9 cellular contexts compared by ENCODE assay signal in the genomic region with DNA sequence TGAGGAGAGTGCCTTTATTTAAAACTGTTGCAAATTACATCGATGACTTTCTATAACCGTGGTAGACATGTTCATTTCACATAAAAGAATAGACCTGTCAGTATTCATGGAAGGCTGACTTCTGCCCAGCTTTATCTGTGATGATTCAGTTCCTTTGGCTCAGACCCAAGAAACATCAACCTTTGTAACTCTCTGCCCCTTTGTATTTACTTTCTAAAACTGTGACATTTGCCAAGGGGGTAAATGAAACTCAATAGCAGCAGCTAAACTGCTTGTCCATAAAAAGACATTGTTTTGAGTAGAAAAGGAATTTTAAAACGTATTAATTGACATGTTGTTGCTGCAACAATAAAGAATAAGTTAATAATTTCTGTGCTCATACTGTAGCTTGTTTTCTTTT.
DNase-seq lines count a peak whose midpoint lies in the region; ATAC-seq and TF ChIP-seq lines count a peak whose summit lies in the region.
"Had no signal": no experiment of that assay in that cellular context is flagged by ENCODE, and none has a peak within 500 bp of the region (broad histone marks: within the 10 kb centered on the region; RNA-seq: fewer than 3 reads in every experiment).

No MANE protein-coding gene starts in this region.

- no peak overlapping the region for H3K27ac Mint-ChIP-seq in activated T-helper 17 cell treated with anti-CD3 and anti-CD28 coated beads, Interleukin-2, amount 50 U/mL, for 72 hours

- H3K27me3 Mint-ChIP-seq in activated T-helper 17 cell treated with anti-CD3 and anti-CD28 coated beads, Interleukin-2, amount 50 U/mL, for 72 hours: no peaks in the 10 kb centered on the region

- H3K4me3 Mint-ChIP-seq in activated T-helper 17 cell treated with anti-CD3 and anti-CD28 coated beads, Interleukin-2, amount 50 U/mL, for 72 hours: no peak overlapping the region

- no peaks in the 10 kb centered on the region for H3K4me1 Mint-ChIP-seq in activated T-helper 17 cell treated with anti-CD3 and anti-CD28 coated beads, Interleukin-2, amount 50 U/mL, for 72 hours

- in situ Hi-C loops in astrocyte of the spinal cord (cut with HindIII; ENCODE audit: low sequenced_read_pairs): no loop called here

- H3K9me3 Mint-ChIP-seq in activated T-helper 17 cell treated with anti-CD3 and anti-CD28 coated beads, Interleukin-2, amount 50 U/mL, for 72 hours: no peaks in the 10 kb centered on the region

- H3K4me3 ChIP-seq in astrocyte of the spinal cord (ENCODE audit: low read depth, low read length): no peak overlapping the region

- DNase-seq in DMS153 treated with DMSO at 0.1 percent for 48 hours (lab: John Stamatoyannopoulos, UW; ENCODE audit: unreplicated experiment): peak; percentile 93
- DNase-seq in NCI-H2081 treated with DMSO at 0.1 percent for 48 hours (lab: John Stamatoyannopoulos, UW): peak; percentile 61
- peak; percentile 87 for DNase-seq in astrocyte of the spinal cord (ENCODE audit: low read depth, low spot score)
- DNase-seq in left lobe of liver (ENCODE audit: low spot score): peak; percentile 53
- no peak for DNase-seq in NCI-H2227 treated with DMSO at 0.1 percent for 48 hours (lab: John Stamatoyannopoulos, UW)
- no peak for DNase-seq in effector CD8-positive, alpha-beta T cell (lab: John Stamatoyannopoulos, UW)
- no peak for DNase-seq in activated effector memory CD4-positive, alpha-beta T cell treated with anti-CD3 and anti-CD28 coated beads, Interleukin-2, amount 50 U/mL, for 16 hours
- DNase-seq: activated CD4-positive, alpha-beta T cell treated with anti-CD3 and anti-CD28 coated beads, Interleukin-2, amount 50 U/mL, for 4 hours had no signal

- no peaks in the 10 kb centered on the region for H3K36me3 Mint-ChIP-seq in activated T-helper 17 cell treated with anti-CD3 and anti-CD28 coated beads, Interleukin-2, amount 50 U/mL, for 72 hours (ENCODE audit: low read depth)

- no peak for TF ChIP-seq CTCF in astrocyte of the spinal cord (IDR thresholded peaks at IDR 0.05; ENCODE audit: low read depth, low read length)

- ATAC-seq in left lobe of liver: peak; percentile 70
- no peak for ATAC-seq in activated T-helper 17 cell treated with anti-CD3 and anti-CD28 coated beads, Interleukin-2, amount 50 U/mL, for 72 hours (replicated peaks)

Comparison
In these comparisons a context has a peak if more than half of its experiments do, and no peak if none do; other contexts are left out.
1. DNase-seq: peak in DMS153 treated with DMSO at 0.1 percent for 48 hours (single experiment), NCI-H2081 treated with DMSO at 0.1 percent for 48 hours (single experiment), astrocyte of the spinal cord (single experiment) and left lobe of liver (single experiment); none in NCI-H2227 treated with DMSO at 0.1 percent for 48 hours (single experiment), effector CD8-positive, alpha-beta T cell (single experiment) and activated effector memory CD4-positive, alpha-beta T cell treated with anti-CD3 and anti-CD28 coated beads, Interleukin-2, amount 50 U/mL, for 16 hours (single experiment).